ENCODE assay signal across 11 cellular contexts in the genomic region with DNA sequence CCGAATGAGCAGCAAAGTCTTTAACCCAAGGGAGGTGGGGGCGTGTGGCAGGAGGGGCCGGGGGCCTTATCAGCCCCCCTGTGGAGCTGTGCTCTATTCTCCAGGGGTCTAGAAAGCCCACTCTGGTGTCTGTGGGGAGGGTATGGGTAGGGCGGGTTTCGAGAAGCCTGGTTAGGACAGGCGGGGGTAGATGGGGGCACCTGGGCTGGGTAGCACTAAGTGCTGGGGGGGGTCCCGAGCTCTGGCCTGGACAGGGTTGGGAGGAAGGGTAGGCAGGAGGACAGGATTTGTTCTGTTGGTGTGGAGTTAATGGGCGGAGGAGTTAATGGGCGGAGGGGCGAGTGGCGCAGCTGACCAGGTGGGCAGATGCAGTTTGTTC. TPM values are rescaled to one million over a fixed set of nuclear protein-coding genes. Genes with fewer than 3 reads are reported as not detected.
A peak's percentile ranks its signal among the peaks of the same experiment; 100 is the strongest.
DNase-seq lines count a peak whose midpoint lies in the region; ATAC-seq and TF ChIP-seq lines count a peak whose summit lies in the region.
"Had no signal": no experiment of that assay in that cellular context is flagged by ENCODE, and none has a peak within 500 bp of the region (broad histone marks: within the 10 kb centered on the region; RNA-seq: fewer than 3 reads in every experiment).

No MANE protein-coding gene starts in this region.

- H3K36me3 ChIP-seq in Caco-2 (ENCODE audit: control insufficient read depth, insufficient read depth, low read length) = no peaks in the 10 kb centered on the region
- no peaks in the 10 kb centered on the region for H3K36me3 ChIP-seq in OCI-LY3 (replicated peaks; ENCODE audit: low read depth, low read length)
- H3K36me3 ChIP-seq: left lung had no signal

- H3K4me3 ChIP-seq in Caco-2 (ENCODE audit: low read depth, low read length) (peak overlapping the region; percentile 93), OCI-LY3 (ENCODE audit: low read length) (no peak overlapping the region), skeletal muscle cell (ENCODE audit: low read depth, low read length) (peak overlapping the region; percentile 74)

- no peaks in the 10 kb centered on the region for H3K27me3 Mint-ChIP-seq in Caco-2 (ENCODE audit: insufficient read depth, unreplicated experiment)
- peaks cover 19% of the 10 kb centered on the region for H3K27me3 Mint-ChIP-seq in endothelial cell (ENCODE audit: unreplicated experiment)

- CTCF ChIA-PET in Caco-2 (lab: Charles Lee) = no interaction called here

- H3K27me3 ChIP-seq in Caco-2 (replicated peaks; ENCODE audit: control insufficient read depth, insufficient read depth, low read length) (no peaks in the 10 kb centered on the region), OCI-LY3 (ENCODE audit: low read depth, low read length) (no peaks in the 10 kb centered on the region)
- H3K27me3 ChIP-seq: left lung had no signal

- no peaks in the 10 kb centered on the region for H3K9me3 ChIP-seq in Caco-2
- no peaks in the 10 kb centered on the region for H3K9me3 ChIP-seq in OCI-LY3 (ENCODE audit: insufficient read depth, low read length)
- H3K9me3 ChIP-seq: left lung had no signal

- peak overlapping the region; percentile 92; the same call in 1 of the 2 replicates for H3K4me2 ChIP-seq in OCI-LY3 (ENCODE audit: low read length)

- no TSS peak for BruUV-seq in Caco-2 (replicated peaks; lab: Mats Ljungman, UMichigan)

- no peak for ATAC-seq in GM21360 (IDR thresholded peaks at IDR 0.05; ENCODE audit: unreplicated experiment)
- ATAC-seq: left lung had no signal

- intact Hi-C loops in Caco-2 (cut with micrococcal nuclease; ENCODE audit: unreplicated experiment) = no loop called here

- H3K27ac Mint-ChIP-seq in Caco-2 (ENCODE audit: unreplicated experiment) (peak overlapping the region; percentile 35), endothelial cell (ENCODE audit: unreplicated experiment) (no peak overlapping the region)

- H3K4me3 Mint-ChIP-seq in Caco-2 (ENCODE audit: unreplicated experiment) (peak overlapping the region; percentile 92), endothelial cell (ENCODE audit: unreplicated experiment) (peak overlapping the region; percentile 92)

- POLR2A ChIA-PET in Caco-2 (lab: Charles Lee) = no interaction called here

- no peak overlapping the region for H3K27ac ChIP-seq in OCI-LY3 (ENCODE audit: low read length)

- H3K9ac ChIP-seq in OCI-LY3 (ENCODE audit: low read length) = no peak overlapping the region

- TF ChIP-seq CTCF in Caco-2 (IDR thresholded peaks at IDR 0.05; ENCODE audit: insufficient read depth in 1 of 2, low read depth in 1 of 2, low read length in 1 of 2, severe bottlenecking in 1 of 2, unreplicated experiment in 1 of 2) (no peak), OCI-LY3 (IDR thresholded peaks at IDR 0.05; ENCODE audit: low read depth, low read length) (no peak), endothelial cell (IDR thresholded peaks at IDR 0.05; ENCODE audit: unreplicated experiment) (no peak)

- H3K9me3 Mint-ChIP-seq in Caco-2 (ENCODE audit: unreplicated experiment) = no peaks in the 10 kb centered on the region
- no peaks in the 10 kb centered on the region for H3K9me3 Mint-ChIP-seq in endothelial cell (ENCODE audit: unreplicated experiment)

- H3K4me1 ChIP-seq in Caco-2 (no peaks in the 10 kb centered on the region; the same call in 1 of the 2 replicates), OCI-LY3 (ENCODE audit: low read length) (peaks cover 29% of the 10 kb centered on the region)

- no peak overlapping the region for H2AFZ ChIP-seq in OCI-LY3 (ENCODE audit: low read depth, low read length)

- DNase-seq in Caco-2 = no peak
- no peak for DNase-seq in endothelial cell (ENCODE audit: low spot score)
- no peak for DNase-seq in skeletal muscle cell (ENCODE audit: low read depth)
- no peak for DNase-seq in NCI-H2081 (lab: John Stamatoyannopoulos, UW)
- no peak for DNase-seq in AML-193 (lab: John Stamatoyannopoulos, UW)
- DNase-seq: aorta, GDM1, NCI-H1105 had no signal

- H3K36me3 Mint-ChIP-seq in Caco-2 (ENCODE audit: insufficient read depth, unreplicated experiment) = peaks cover 8% of the 10 kb centered on the region
- H3K36me3 Mint-ChIP-seq in endothelial cell (ENCODE audit: low read depth, unreplicated experiment) = peaks cover 2% of the 10 kb centered on the region

- H3K79me2 ChIP-seq in OCI-LY3 (ENCODE audit: low read length) = peaks cover 31% of the 10 kb centered on the region

- H4K20me1 ChIP-seq in OCI-LY3 (ENCODE audit: insufficient read depth, low read length) = no peaks in the 10 kb centered on the region; the same call in 1 of the 2 replicates

- H3K4me1 Mint-ChIP-seq in Caco-2 (ENCODE audit: low read depth, unreplicated experiment) (no peaks in the 10 kb centered on the region), endothelial cell (ENCODE audit: unreplicated experiment) (peaks cover 21% of the 10 kb centered on the region)

RNA-seq across cellular contexts. Expression of a gene that starts 2.0 kb away (rescaled TPM):
- total RNA-seq in Caco-2 (2022) (58.1 and 60.0 TPM in 2 replicates), endothelial cell (ENCODE audit: unreplicated experiment) (113 TPM)

RNA-seq across cellular contexts. Expression of a gene that starts 15.8 kb away (rescaled TPM):
- 41.6 and 43.6 TPM in 2 replicates for total RNA-seq in Caco-2 (2022)
- total RNA-seq in endothelial cell (ENCODE audit: unreplicated experiment) = 40.9 TPM
